1 cellular context compared by ENCODE assay signal in genomic region chr1:225765982-225766674, GRCh38.
TF ChIP-seq lines count a peak whose summit lies in the region.

No MANE protein-coding gene starts in this region.

TF ChIP-seq in HepG2, 621 proteins besides CTCF, POLR2A, EP300 and RAD21 (continued from another document and continues in another):
- TF ChIP-seq ZNF318 (CRISPR knock-in tag; IDR thresholded peaks at IDR 0.05) (no peak), ZNF468 (CRISPR knock-in tag; IDR thresholded peaks at IDR 0.05) (no peak), TBP (CRISPR knock-in tag; IDR thresholded peaks at IDR 0.05) (no peak), ZNF552 (CRISPR knock-in tag; IDR thresholded peaks at IDR 0.05; ENCODE audit: borderline replicate concordance) (no peak), ZNF331 (CRISPR knock-in tag; IDR thresholded peaks at IDR 0.05) (no peak), RFX3 (CRISPR knock-in tag; IDR thresholded peaks at IDR 0.05) (no peak), ZNF790 (CRISPR knock-in tag; IDR thresholded peaks at IDR 0.05; ENCODE audit: borderline replicate concordance) (no peak), SUZ12 (IDR thresholded peaks at IDR 0.05; ENCODE audit: low read depth, low read length) (no peak), ZNF264 (CRISPR knock-in tag; IDR thresholded peaks at IDR 0.05) (no peak), ZSCAN30 (CRISPR knock-in tag; IDR thresholded peaks at IDR 0.05) (no peak), HMG20A (CRISPR knock-in tag; IDR thresholded peaks at IDR 0.05; ENCODE audit: borderline replicate concordance) (no peak), YEATS4 (CRISPR knock-in tag; IDR thresholded peaks at IDR 0.05; ENCODE audit: borderline replicate concordance) (0 out of 2 replicates have a peak, but pooled peaks have one; percentile 16), ZNF709 (CRISPR knock-in tag; IDR thresholded peaks at IDR 0.05) (no peak), SETDB1 (CRISPR knock-in tag; IDR thresholded peaks at IDR 0.05; ENCODE audit: borderline replicate concordance) (no peak), PHF8 (CRISPR knock-in tag; IDR thresholded peaks at IDR 0.05) (no peak), THAP8 (CRISPR knock-in tag; IDR thresholded peaks at IDR 0.05; ENCODE audit: borderline replicate concordance) (no peak), ISX (CRISPR knock-in tag; conservative IDR thresholded peaks at IDR 0.05) (no peak), ZNF891 (CRISPR knock-in tag; IDR thresholded peaks at IDR 0.05) (no peak), CCAR2 (optimal IDR thresholded peaks at IDR 0.05; ENCODE audit: low read depth, low read length) (no peak), MEIS1 (CRISPR knock-in tag; IDR thresholded peaks at IDR 0.05; ENCODE audit: borderline replicate concordance) (no peak), MBNL3 (CRISPR knock-in tag; conservative IDR thresholded peaks at IDR 0.05) (no peak), ZFP82 (CRISPR knock-in tag; IDR thresholded peaks at IDR 0.05; ENCODE audit: borderline replicate concordance) (no peak), ZNF770 (CRISPR knock-in tag; IDR thresholded peaks at IDR 0.05) (peak; percentile 56; the same call in 1 of the 2 replicates), ZBTB26 (CRISPR knock-in tag; IDR thresholded peaks at IDR 0.05; ENCODE audit: borderline replicate concordance) (no peak), ESRRA (CRISPR knock-in tag; IDR thresholded peaks at IDR 0.05; ENCODE audit: low read depth) (no peak), HNF4A (CRISPR knock-in tag; IDR thresholded peaks at IDR 0.05) (0 out of 2 replicates have a peak, but pooled peaks have one; percentile 14), ZNF329 (CRISPR knock-in tag; IDR thresholded peaks at IDR 0.05; ENCODE audit: low read depth) (no peak), ZNF276 (CRISPR knock-in tag; IDR thresholded peaks at IDR 0.05; ENCODE audit: low read depth) (no peak), ZNF296 (CRISPR knock-in tag; conservative IDR thresholded peaks at IDR 0.05) (no peak), SNAPC4 (CRISPR knock-in tag; IDR thresholded peaks at IDR 0.05) (no peak), ZNF704 (CRISPR knock-in tag; IDR thresholded peaks at IDR 0.05; ENCODE audit: borderline replicate concordance) (no peak), MEIS2 (CRISPR knock-in tag; IDR thresholded peaks at IDR 0.05) (no peak), SALL1 (CRISPR knock-in tag; IDR thresholded peaks at IDR 0.05) (0 out of 2 replicates have a peak, but pooled peaks have one; percentile 14)
- TF ChIP-seq, protein P1, sequence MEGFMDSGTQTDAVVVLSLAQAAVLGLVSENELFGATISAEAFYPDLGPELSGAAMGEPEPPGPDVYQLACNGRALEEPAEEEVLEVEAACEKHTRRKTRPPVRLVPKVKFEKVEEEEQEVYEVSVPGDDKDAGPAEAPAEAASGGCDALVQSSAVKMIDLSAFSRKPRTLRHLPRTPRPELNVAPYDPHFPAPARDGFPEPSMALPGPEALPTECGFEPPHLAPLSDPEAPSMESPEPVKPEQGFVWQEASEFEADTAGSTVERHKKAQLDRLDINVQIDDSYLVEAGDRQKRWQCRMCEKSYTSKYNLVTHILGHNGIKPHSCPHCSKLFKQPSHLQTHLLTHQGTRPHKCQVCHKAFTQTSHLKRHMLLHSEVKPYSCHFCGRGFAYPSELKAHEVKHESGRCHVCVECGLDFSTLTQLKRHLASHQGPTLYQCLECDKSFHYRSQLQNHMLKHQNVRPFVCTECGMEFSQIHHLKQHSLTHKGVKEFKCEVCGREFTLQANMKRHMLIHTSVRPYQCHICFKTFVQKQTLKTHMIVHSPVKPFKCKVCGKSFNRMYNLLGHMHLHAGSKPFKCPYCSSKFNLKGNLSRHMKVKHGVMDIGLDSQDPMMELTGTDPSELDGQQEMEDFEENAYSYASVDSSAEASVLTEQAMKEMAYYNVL (CRISPR knock-in tag; IDR thresholded peaks at IDR 0.05; ENCODE audit: borderline replicate concordance): no peak
- TF ChIP-seq, protein P2, sequence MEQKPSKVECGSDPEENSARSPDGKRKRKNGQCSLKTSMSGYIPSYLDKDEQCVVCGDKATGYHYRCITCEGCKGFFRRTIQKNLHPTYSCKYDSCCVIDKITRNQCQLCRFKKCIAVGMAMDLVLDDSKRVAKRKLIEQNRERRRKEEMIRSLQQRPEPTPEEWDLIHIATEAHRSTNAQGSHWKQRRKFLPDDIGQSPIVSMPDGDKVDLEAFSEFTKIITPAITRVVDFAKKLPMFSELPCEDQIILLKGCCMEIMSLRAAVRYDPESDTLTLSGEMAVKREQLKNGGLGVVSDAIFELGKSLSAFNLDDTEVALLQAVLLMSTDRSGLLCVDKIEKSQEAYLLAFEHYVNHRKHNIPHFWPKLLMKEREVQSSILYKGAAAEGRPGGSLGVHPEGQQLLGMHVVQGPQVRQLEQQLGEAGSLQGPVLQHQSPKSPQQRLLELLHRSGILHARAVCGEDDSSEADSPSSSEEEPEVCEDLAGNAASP (CRISPR knock-in tag; IDR thresholded peaks at IDR 0.05; ENCODE audit: borderline replicate concordance): no peak
